ENCODE assay signal across 1 cellular context in genomic region chr15:43144512-43144911, GRCh38.
TF ChIP-seq lines count a peak whose summit lies in the region.

No MANE protein-coding gene starts in this region.

TF ChIP-seq in K562, 482 proteins besides CTCF, POLR2A, EP300 and RAD21 (continued from another document):
- TF ChIP-seq ZBTB40 (IDR thresholded peaks at IDR 0.05) (0 out of 2 replicates have a peak, but pooled peaks have one; percentile 31), ZBTB40 (CRISPR knock-in tag; IDR thresholded peaks at IDR 0.05) (no peak), FOXM1 (IDR thresholded peaks at IDR 0.05; ENCODE audit: low read depth) (peak; percentile 44; the same call in 1 of the 2 replicates), FOXM1 (CRISPR knock-in tag; IDR thresholded peaks at IDR 0.05; ENCODE audit: low read depth) (no peak), SPI1 (IDR thresholded peaks at IDR 0.05; ENCODE audit: borderline replicate concordance, low read depth, low read length) (peak; percentile 19; the same call in 1 of the 2 replicates), MECOM (CRISPR knock-in tag; IDR thresholded peaks at IDR 0.05) (no peak), TAL1 (IDR thresholded peaks at IDR 0.05) (no peak), SMAD3 (CRISPR knock-in tag; conservative IDR thresholded peaks at IDR 0.05) (0 out of 2 replicates have a peak, but pooled peaks have one; percentile 36), ZNF589 (CRISPR knock-in tag; IDR thresholded peaks at IDR 0.05; ENCODE audit: low read depth) (no peak), GTF2E2 (tag; IDR thresholded peaks at IDR 0.05) (no peak)
